In the genomic region with DNA sequence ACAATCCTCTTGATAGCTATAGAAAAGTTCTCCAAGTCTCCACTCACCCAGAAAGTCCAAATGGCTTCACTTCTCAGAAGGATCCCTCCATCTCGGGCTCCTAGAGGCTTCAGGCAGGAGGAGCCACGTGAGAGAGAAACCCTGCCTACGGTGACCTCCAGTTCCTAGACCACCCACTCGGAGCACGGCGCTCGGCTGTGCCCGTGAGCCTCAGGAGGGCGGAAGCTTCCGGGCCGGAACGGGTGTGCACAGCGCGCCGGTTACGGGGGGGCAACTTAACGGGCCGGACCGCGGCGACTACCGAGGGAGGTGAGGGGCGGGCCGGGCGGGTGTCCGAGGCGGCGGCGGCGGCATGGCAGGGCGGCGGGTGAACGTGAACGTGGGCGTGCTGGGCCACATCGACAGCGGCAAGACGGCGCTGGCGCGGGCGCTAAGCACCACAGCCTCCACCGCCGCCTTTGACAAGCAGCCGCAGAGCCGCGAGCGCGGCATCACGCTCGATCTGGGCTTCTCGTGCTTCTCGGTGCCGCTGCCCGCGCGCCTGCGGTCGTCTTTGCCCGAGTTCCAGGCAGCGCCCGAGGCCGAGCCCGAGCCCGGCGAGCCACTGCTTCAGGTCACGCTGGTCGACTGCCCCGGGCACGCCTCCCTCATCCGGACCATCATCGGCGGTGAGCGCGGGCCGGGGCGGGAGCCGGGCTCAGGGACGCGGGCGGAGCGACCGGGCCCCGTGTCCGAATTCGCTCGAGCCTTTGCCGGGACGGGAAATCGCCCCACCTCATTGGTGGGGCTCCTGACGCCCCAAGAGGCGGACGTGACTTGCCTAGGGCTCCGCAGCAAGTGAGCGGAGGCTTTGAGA, we compare ENCODE assay signal across 8 cellular contexts. TPM values are rescaled to one million over a fixed set of nuclear protein-coding genes. Genes with fewer than 3 reads are reported as not detected.
DNase-seq lines count a peak whose midpoint lies in the region; ATAC-seq and TF ChIP-seq lines count a peak whose summit lies in the region.

A gene with protein sequence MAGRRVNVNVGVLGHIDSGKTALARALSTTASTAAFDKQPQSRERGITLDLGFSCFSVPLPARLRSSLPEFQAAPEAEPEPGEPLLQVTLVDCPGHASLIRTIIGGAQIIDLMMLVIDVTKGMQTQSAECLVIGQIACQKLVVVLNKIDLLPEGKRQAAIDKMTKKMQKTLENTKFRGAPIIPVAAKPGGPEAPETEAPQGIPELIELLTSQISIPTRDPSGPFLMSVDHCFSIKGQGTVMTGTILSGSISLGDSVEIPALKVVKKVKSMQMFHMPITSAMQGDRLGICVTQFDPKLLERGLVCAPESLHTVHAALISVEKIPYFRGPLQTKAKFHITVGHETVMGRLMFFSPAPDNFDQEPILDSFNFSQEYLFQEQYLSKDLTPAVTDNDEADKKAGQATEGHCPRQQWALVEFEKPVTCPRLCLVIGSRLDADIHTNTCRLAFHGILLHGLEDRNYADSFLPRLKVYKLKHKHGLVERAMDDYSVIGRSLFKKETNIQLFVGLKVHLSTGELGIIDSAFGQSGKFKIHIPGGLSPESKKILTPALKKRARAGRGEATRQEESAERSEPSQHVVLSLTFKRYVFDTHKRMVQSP (plus strand): TSS at position 326 of the 856 bp plus-strand sequence. CDS start 27 bp downstream, at position 353.

- H3K9me3 ChIP-seq in BE2C, result no peaks in the 10 kb centered on the region

- peak within 1 kb of the TSS; percentile 80 for H3K4me3 Mint-ChIP-seq in activated CD4-positive, alpha-beta T cell treated with anti-CD3 and anti-CD28 coated beads for 36 hours

- no peaks in the 10 kb centered on the region; the same call in 1 of the 2 replicates for H3K4me1 ChIP-seq in BE2C

- peaks cover 27% of the 10 kb centered on the region for H3K36me3 ChIP-seq in BE2C

- TF ChIP-seq CTCF in BE2C (IDR thresholded peaks at IDR 0.05; ENCODE audit: low read depth, low read length), result no peak
- TF ChIP-seq CTCF in choroid plexus epithelial cell (conservative IDR thresholded peaks at IDR 0.05; ENCODE audit: low read depth, low read length), result no peak

- peaks cover 3% of the 10 kb centered on the region for H3K9me3 Mint-ChIP-seq in activated CD4-positive, alpha-beta T cell treated with anti-CD3 and anti-CD28 coated beads for 36 hours (ENCODE audit: low read depth)

- POLR2A ChIA-PET in activated CD4-positive, alpha-beta T cell treated with anti-CD3 and anti-CD28 coated beads for 36 hours (lab: Charles Lee), result interaction anchor here (0.7 to 1.2 kb wide), 2 partner anchors 29 to 877 kb away, joined by 3 to 13 read pairs; a partner anchor contains a TSS

- H3K36me3 Mint-ChIP-seq in activated CD4-positive, alpha-beta T cell treated with anti-CD3 and anti-CD28 coated beads for 36 hours (ENCODE audit: low read depth), result peaks cover 28% of the 10 kb centered on the region

- H3K4me3 ChIP-seq in BE2C (ENCODE audit: low read depth, low read length), result peak within 1 kb of the TSS; percentile 88
- peak within 1 kb of the TSS; percentile 86 for H3K4me3 ChIP-seq in choroid plexus epithelial cell (ENCODE audit: low read depth, low read length)

- no peaks in the 10 kb centered on the region for H3K27me3 Mint-ChIP-seq in activated CD4-positive, alpha-beta T cell treated with anti-CD3 and anti-CD28 coated beads for 36 hours

- CTCF ChIA-PET in activated CD4-positive, alpha-beta T cell treated with anti-CD3 and anti-CD28 coated beads for 36 hours (lab: Charles Lee), result interaction anchor here (0.6 to 1.2 kb wide), 5 partner anchors 11 to 176 kb away, joined by 3 to 7 read pairs (median 3); a partner anchor contains a TSS

- no peaks in the 10 kb centered on the region for H3K27me3 ChIP-seq in BE2C

- peak; percentile 82 for TF ChIP-seq POLR2A in GM19099 (IDR thresholded peaks at IDR 0.05; ENCODE audit: extremely low read depth, insufficient read length, low read depth)

- DNase-seq in BE2C (peak; percentile 88), NCI-H460 (ENCODE audit: extremely low read depth, low read depth) (peak; percentile 63), choroid plexus epithelial cell (ENCODE audit: low read depth) (peak; percentile 84), left colon (peak; percentile 81 to 87)
- DNase-seq in activated CD4-positive, alpha-beta T cell treated with anti-CD3 and anti-CD28 coated beads for 36 hours, result peak; percentile 91
- DNase-seq in stimulated activated CD4-positive, alpha-beta T cell treated with anti-CD3 and anti-CD28 coated beads, Interleukin-1b, Interleukin-23, amount 100 ng/mL, for 4 hours (ENCODE audit: low read depth in 2 of 2), result peak; percentile 78 to 87

- peaks cover 25% of the 10 kb centered on the region for H3K4me1 Mint-ChIP-seq in activated CD4-positive, alpha-beta T cell treated with anti-CD3 and anti-CD28 coated beads for 36 hours

- peak; percentile 92 for ATAC-seq in HG03354 (IDR thresholded peaks at IDR 0.05; ENCODE audit: poor library complexity, severe bottlenecking, unreplicated experiment)
- ATAC-seq in activated CD4-positive, alpha-beta T cell treated with anti-CD3 and anti-CD28 coated beads for 36 hours, result peak; percentile 95
- ATAC-seq in left colon, result peak; percentile 95

- H3K27ac Mint-ChIP-seq in activated CD4-positive, alpha-beta T cell treated with anti-CD3 and anti-CD28 coated beads for 36 hours, result peak within 1 kb of the TSS; percentile 85

- intact Hi-C loops in activated CD4-positive, alpha-beta T cell treated with anti-CD3 and anti-CD28 coated beads for 36 hours (cut with DNase I, micrococcal nuclease), result loop anchor here (1.0 to 5.0 kb wide), 11 partner anchors 29 to 563 kb away; a partner anchor contains a TSS
- intact Hi-C loops in left colon (cut with DNase I, micrococcal nuclease), result no loop called here

RNA-seq across cellular contexts. Expression of the gene that starts here (rescaled TPM):
- 38.0 TPM for polyA plus RNA-seq in BE2C (2012; ENCODE audit: insufficient read depth, insufficient read length, low read depth)
- 5.2 and 6.2 TPM in 2 replicates for total RNA-seq in NCI-H460 (2014; rRNA removed; shearing (Covaris generic))
- polyA plus RNA-seq in NCI-H460 (2014; cell fraction: nucleus; rRNA removed), result 7.2 and 8.7 TPM in 2 replicates
- 10 to 100 TPM; 19.6 to 20.7 TPM for total RNA-seq in activated CD4-positive, alpha-beta T cell treated with anti-CD3 and anti-CD28 coated beads for 36 hours
- 10 to 100 TPM in 1 of 2 donors, 1 to 10 TPM in 1; 7.3 to 10.5 TPM for total RNA-seq in left colon

Comparison
In these comparisons a context has a peak if more than half of its experiments do, and no peak if none do; other contexts are left out.
1. Peak in every context shown above with its lines: DNase-seq, ATAC-seq and H3K4me3 ChIP-seq.
2. intact Hi-C loops: an anchor here in activated CD4-positive, alpha-beta T cell treated with anti-CD3 and anti-CD28 coated beads for 36 hours (1.0 to 5.0 kb wide); none called in left colon.